In genomic region chr16:53131050-53131362, GRCh38 we compare ENCODE assay signal across 8 cellular contexts.
DNase-seq lines count a peak whose midpoint lies in the region; ATAC-seq, FAIRE-seq and TF ChIP-seq lines count a peak whose summit lies in the region.

No MANE protein-coding gene starts in this region.

- H3K9me2 ChIP-seq in MM.1S (replicated peaks; ENCODE audit: insufficient read depth, low read length): no peaks in the 10 kb centered on the region

- FAIRE-seq in small intestine (lab: Jason Lieb, UNC): no peak

- no peak overlapping the region for H3K4me2 ChIP-seq in MM.1S (ENCODE audit: low read depth, low read length)
- no peak overlapping the region for H3K4me2 ChIP-seq in fibroblast of lung (ENCODE audit: extremely low read depth, insufficient read depth, low read length)

- WGBS in small intestine, 3 donors: 0 to 1% (median 1%) methylated on average over 8 to 46 of the region's 46 CpGs

- H4K20me1 ChIP-seq in MM.1S (ENCODE audit: insufficient read depth, low read length): no peaks in the 10 kb centered on the region
- H4K20me1 ChIP-seq in fibroblast of lung (ENCODE audit: control insufficient read depth, extremely low read depth, insufficient read depth, low read length): no peaks in the 10 kb centered on the region

- DNase-seq in activated naive CD8-positive, alpha-beta T cell treated with anti-CD3 and anti-CD28 coated beads, Interleukin-2, amount 10 ng/mL, durations not matched to agents 7 days and 5 days: no peak
- DNase-seq in activated naive CD8-positive, alpha-beta T cell treated with anti-CD3 and anti-CD28 coated beads for 36 hours: no peak
- no peak for DNase-seq in MM.1S
- DNase-seq in fibroblast of lung (ENCODE audit: low read depth in 2 of 2): no peak
- DNase-seq in small intestine: no peak
- no peak for DNase-seq in cerebellum (ENCODE audit: low spot score)
- DNase-seq in GM13977 (ENCODE audit: low spot score): no peak
- no peak for DNase-seq in GM20000 (ENCODE audit: low spot score)

- peaks cover 11% of the 10 kb centered on the region for H3K4me1 Mint-ChIP-seq in activated naive CD8-positive, alpha-beta T cell treated with anti-CD3 and anti-CD28 coated beads, Interleukin-2, amount 10 ng/mL, durations not matched to agents 7 days and 5 days
- peaks cover 9% of the 10 kb centered on the region for H3K4me1 Mint-ChIP-seq in activated naive CD8-positive, alpha-beta T cell treated with anti-CD3 and anti-CD28 coated beads for 36 hours

- no peaks in the 10 kb centered on the region for H3K36me3 ChIP-seq in MM.1S (replicated peaks; ENCODE audit: insufficient read depth, low read length)
- H3K36me3 ChIP-seq in fibroblast of lung (ENCODE audit: control insufficient read depth, insufficient read depth, low read length): no peaks in the 10 kb centered on the region
- H3K36me3 ChIP-seq in small intestine (ENCODE audit: control insufficient read depth in 2 of 2, insufficient read depth in 2 of 2, low read length in 2 of 2): no peaks in the 10 kb centered on the region

- H3K9ac ChIP-seq in MM.1S (ENCODE audit: low read length) (peak overlapping the region; percentile 79; the same call in 1 of the 2 replicates), fibroblast of lung (ENCODE audit: insufficient read depth, low read length) (peak overlapping the region; percentile 79)

- H3F3A ChIP-seq in MM.1S (ENCODE audit: insufficient read depth, low read length): peaks cover 8% of the 10 kb centered on the region

- H3K27ac Mint-ChIP-seq in activated naive CD8-positive, alpha-beta T cell treated with anti-CD3 and anti-CD28 coated beads, Interleukin-2, amount 10 ng/mL, durations not matched to agents 7 days and 5 days: no peak overlapping the region
- no peak overlapping the region for H3K27ac Mint-ChIP-seq in activated naive CD8-positive, alpha-beta T cell treated with anti-CD3 and anti-CD28 coated beads for 36 hours

- H3K9me3 Mint-ChIP-seq in activated naive CD8-positive, alpha-beta T cell treated with anti-CD3 and anti-CD28 coated beads, Interleukin-2, amount 10 ng/mL, durations not matched to agents 7 days and 5 days: no peaks in the 10 kb centered on the region
- H3K9me3 Mint-ChIP-seq in activated naive CD8-positive, alpha-beta T cell treated with anti-CD3 and anti-CD28 coated beads for 36 hours: no peaks in the 10 kb centered on the region

- H3K79me2 ChIP-seq in MM.1S (ENCODE audit: low read length) (peaks cover 18% of the 10 kb centered on the region), fibroblast of lung (ENCODE audit: control insufficient read depth, insufficient read depth, low read length) (peaks cover 32% of the 10 kb centered on the region)

- H3K9me3 ChIP-seq in MM.1S (replicated peaks; ENCODE audit: insufficient read depth, low read length) (no peaks in the 10 kb centered on the region), fibroblast of lung (ENCODE audit: control insufficient read depth, insufficient read depth, low read depth, low read length) (no peaks in the 10 kb centered on the region), small intestine (ENCODE audit: control insufficient read depth, low read depth) (no peaks in the 10 kb centered on the region)

- peak overlapping the region; percentile 66 for H3K4me3 ChIP-seq in MM.1S (ENCODE audit: low read length)
- peak overlapping the region in 3 of 4 experiments; percentile 33 to 84 (median 52) for H3K4me3 ChIP-seq in fibroblast of lung (replicated peaks in 1 of 4; ENCODE audit: control extremely low read depth in 1 of 4, insufficient read depth in 1 of 4, low read depth in 3 of 4, low read length in 4 of 4)
- peak overlapping the region; percentile 86 to 96 for H3K4me3 ChIP-seq in small intestine (ENCODE audit: low read depth in 1 of 2, low read length in 2 of 2)

- H3K4me3 Mint-ChIP-seq in activated naive CD8-positive, alpha-beta T cell treated with anti-CD3 and anti-CD28 coated beads, Interleukin-2, amount 10 ng/mL, durations not matched to agents 7 days and 5 days: peak overlapping the region; percentile 79
- no peak overlapping the region for H3K4me3 Mint-ChIP-seq in activated naive CD8-positive, alpha-beta T cell treated with anti-CD3 and anti-CD28 coated beads for 36 hours

- H3K4me1 ChIP-seq in MM.1S (ENCODE audit: low read length) (peaks cover 4% of the 10 kb centered on the region; the same call in 1 of the 2 replicates), fibroblast of lung (ENCODE audit: control insufficient read depth, extremely low read depth, insufficient read depth, low read length) (peaks cover 8% of the 10 kb centered on the region), small intestine (ENCODE audit: control insufficient read depth in 2 of 2, insufficient read depth in 1 of 2, low read depth in 1 of 2, low read length in 1 of 2) (no peaks in the 10 kb centered on the region)

- H3K27me3 ChIP-seq in MM.1S (replicated peaks; ENCODE audit: insufficient read depth, low read length) (no peaks in the 10 kb centered on the region), fibroblast of lung (ENCODE audit: control insufficient read depth, insufficient read depth, low read length) (no peaks in the 10 kb centered on the region), small intestine (ENCODE audit: control insufficient read depth in 2 of 2, insufficient read depth in 2 of 2, low read length in 2 of 2) (no peaks in the 10 kb centered on the region)

- ATAC-seq in activated naive CD8-positive, alpha-beta T cell treated with anti-CD3 and anti-CD28 coated beads, Interleukin-2, amount 10 ng/mL, durations not matched to agents 7 days and 5 days (ENCODE audit: low read depth): no peak

- H2AFZ ChIP-seq in MM.1S (ENCODE audit: low read length) (no peak overlapping the region), fibroblast of lung (ENCODE audit: low read length) (no peak overlapping the region)

- no peak for TF ChIP-seq CTCF in MM.1S (IDR thresholded peaks at IDR 0.05; ENCODE audit: low read length)
- TF ChIP-seq CTCF in fibroblast of lung (conservative IDR thresholded peaks at IDR 0.05 in 1 of 2, IDR thresholded peaks at IDR 0.05 in 1 of 2; ENCODE audit: low read depth in 1 of 2, low read length in 2 of 2): no peak
- TF ChIP-seq CTCF in GM13977 (IDR thresholded peaks at IDR 0.05; ENCODE audit: extremely low read depth, insufficient read depth, missing control alignments): no peak
- TF ChIP-seq CTCF in GM20000 (IDR thresholded peaks at IDR 0.05; ENCODE audit: extremely low read depth, missing control alignments): no peak

- POLR2A ChIA-PET in activated naive CD8-positive, alpha-beta T cell treated with anti-CD3 and anti-CD28 coated beads, Interleukin-2, amount 10 ng/mL, durations not matched to agents 7 days and 5 days (lab: Charles Lee): interaction anchor here (1.4 kb wide), 1 partner anchor 305 kb away, joined by 3 read pairs; no protein-coding TSS in a partner anchor

- in situ Hi-C loops in GM13977 (cut with MboI; ENCODE audit: low pct_unique_long_range_greater_than_20kb, low sequenced_read_pairs, unreplicated experiment): no loop called here

- H3K27me3 Mint-ChIP-seq in activated naive CD8-positive, alpha-beta T cell treated with anti-CD3 and anti-CD28 coated beads, Interleukin-2, amount 10 ng/mL, durations not matched to agents 7 days and 5 days: peaks cover 5% of the 10 kb centered on the region
- peaks cover 3% of the 10 kb centered on the region for H3K27me3 Mint-ChIP-seq in activated naive CD8-positive, alpha-beta T cell treated with anti-CD3 and anti-CD28 coated beads for 36 hours

- peak overlapping the region; percentile 86; the same call in 1 of the 2 replicates for H3K27ac ChIP-seq in MM.1S (ENCODE audit: low read length)
- peak overlapping the region; percentile 77 for H3K27ac ChIP-seq in fibroblast of lung (ENCODE audit: insufficient read depth, low read length)
- H3K27ac ChIP-seq in small intestine (ENCODE audit: low read depth in 1 of 2, low read length in 1 of 2): peak overlapping the region; percentile 99

- H3K36me3 Mint-ChIP-seq in activated naive CD8-positive, alpha-beta T cell treated with anti-CD3 and anti-CD28 coated beads, Interleukin-2, amount 10 ng/mL, durations not matched to agents 7 days and 5 days: peaks cover 2% of the 10 kb centered on the region
- H3K36me3 Mint-ChIP-seq in activated naive CD8-positive, alpha-beta T cell treated with anti-CD3 and anti-CD28 coated beads for 36 hours: peaks cover 8% of the 10 kb centered on the region
